ENCODE assay signal across 1 cellular context in genomic region chr6:52390361-52390727, GRCh38.
TF ChIP-seq lines count a peak whose summit lies in the region.

No MANE protein-coding gene starts in this region.

TF ChIP-seq in GM12878, 131 proteins besides CTCF, POLR2A, EP300 and RAD21 (continued from another document):
- TF ChIP-seq PBX3 (IDR thresholded peaks at IDR 0.05; ENCODE audit: insufficient replicate concordance, low read depth, low read length) (no peak), CHD2 (IDR thresholded peaks at IDR 0.05; ENCODE audit: borderline replicate concordance, low read depth, low read length) (no peak), ATF7 (IDR thresholded peaks at IDR 0.05; ENCODE audit: low read depth) (peak; percentile 71), NBN (IDR thresholded peaks at IDR 0.05) (0 out of 2 replicates have a peak, but pooled peaks have one; percentile 54), CBFB (IDR thresholded peaks at IDR 0.05; ENCODE audit: low read depth) (peak; percentile 74), SUPT20H (IDR thresholded peaks at IDR 0.05; ENCODE audit: borderline replicate concordance, control insufficient read depth, low read depth, low read length) (no peak), RELB (IDR thresholded peaks at IDR 0.05; ENCODE audit: low read depth) (no peak), TCF7 (IDR thresholded peaks at IDR 0.05; ENCODE audit: borderline replicate concordance) (0 out of 2 replicates have a peak, but pooled peaks have one; percentile 5), CREM (IDR thresholded peaks at IDR 0.05; ENCODE audit: low read depth) (peak; percentile 69; the same call in 1 of the 2 replicates), IRF5 (IDR thresholded peaks at IDR 0.05; ENCODE audit: borderline replicate concordance) (no peak), MLLT1 (IDR thresholded peaks at IDR 0.05) (0 out of 2 replicates have a peak, but pooled peaks have one; percentile 24), YBX1 (IDR thresholded peaks at IDR 0.05) (no peak), SMAD5 (IDR thresholded peaks at IDR 0.05; ENCODE audit: low read depth) (no peak), IKZF2 (IDR thresholded peaks at IDR 0.05) (0 out of 4 replicates have a peak, but pooled peaks of 1 of the 2 experiments have one; percentile 2), ZNF384 (IDR thresholded peaks at IDR 0.05; ENCODE audit: borderline replicate concordance, low read depth, low read length) (peak; percentile 92), ZBED1 (IDR thresholded peaks at IDR 0.05; ENCODE audit: borderline replicate concordance) (peak; percentile 56; the same call in 1 of the 2 replicates), JUND (IDR thresholded peaks at IDR 0.05; ENCODE audit: low read depth, low read length) (no peak), RAD51 (IDR thresholded peaks at IDR 0.05) (peak; percentile 78), RUNX3 (IDR thresholded peaks at IDR 0.05; ENCODE audit: low read length) (peak; percentile 96), DPF2 (IDR thresholded peaks at IDR 0.05) (no peak), MTA3 (IDR thresholded peaks at IDR 0.05; ENCODE audit: borderline replicate concordance, low read length) (peak; percentile 88; the same call in 1 of the 2 replicates), ZSCAN29 (IDR thresholded peaks at IDR 0.05) (no peak), PRDM15 (CRISPR knock-in tag; IDR thresholded peaks at IDR 0.05) (no peak), HDAC6 (IDR thresholded peaks at IDR 0.05; ENCODE audit: unreplicated experiment) (no peak), SPI1 (IDR thresholded peaks at IDR 0.05; ENCODE audit: borderline replicate concordance, insufficient read depth, low read depth, low read length) (no peak), POU2F2 (IDR thresholded peaks at IDR 0.05; ENCODE audit: borderline replicate concordance, low read depth, low read length) (peak; percentile 38; the same call in 1 of the 3 replicates), NFIC (IDR thresholded peaks at IDR 0.05; ENCODE audit: low read depth, low read length) (peak; percentile 84), TCF3 (IDR thresholded peaks at IDR 0.05; ENCODE audit: borderline replicate concordance, insufficient read depth, low read depth, low read length) (0 out of 2 replicates have a peak, but pooled peaks have one; percentile 3), ZNF24 (IDR thresholded peaks at IDR 0.05) (0 out of 2 replicates have a peak, but pooled peaks have one; percentile 9), SKIL (IDR thresholded peaks at IDR 0.05; ENCODE audit: low read depth, poor library complexity, severe bottlenecking) (peak; percentile 70), KDM1A (IDR thresholded peaks at IDR 0.05; ENCODE audit: borderline replicate concordance) (no peak), ETV6 (conservative IDR thresholded peaks at IDR 0.05 in 1 of 2, IDR thresholded peaks at IDR 0.05 in 1 of 2; ENCODE audit: borderline replicate concordance in 1 of 2, low read depth in 1 of 2) (peak in 1 of 2 experiments; percentile 76; a peak in 2 of 4 replicates)
